23 cellular contexts compared by ENCODE assay signal in genomic region chr13:68081051-68081450, GRCh38.
"Had no signal": no experiment of that assay in that cellular context is flagged by ENCODE, and none has a peak within 500 bp of the region (broad histone marks: within the 10 kb centered on the region; RNA-seq: fewer than 3 reads in every experiment).

No MANE protein-coding gene starts in this region.

- H3K36me3 Mint-ChIP-seq: activated CD4-positive, alpha-beta memory T cell treated with anti-CD3 and anti-CD28 coated beads for 36 hours; activated naive CD4-positive, alpha-beta T cell treated with anti-CD3 and anti-CD28 coated beads, Interleukin-2, amount 10 ng/mL, durations not matched to agents 7 days and 5 days; naive thymus-derived CD8-positive, alpha-beta T cell; stimulated activated naive B cell treated with anti-CD40 and anti-IgM and Interleukin-4, amounts not matched to agents 10 μg/mL and 1 μg/mL and 100 μg/mL, for 72 hours had no signal

- H3K9me3 Mint-ChIP-seq: activated CD4-positive, alpha-beta memory T cell treated with anti-CD3 and anti-CD28 coated beads for 36 hours; activated naive CD4-positive, alpha-beta T cell treated with anti-CD3 and anti-CD28 coated beads, Interleukin-2, amount 10 ng/mL, durations not matched to agents 7 days and 5 days; stimulated activated naive B cell treated with anti-CD40 and anti-IgM and Interleukin-4, amounts not matched to agents 10 μg/mL and 1 μg/mL and 100 μg/mL, for 72 hours had no signal

- H3K4me3 Mint-ChIP-seq: activated CD4-positive, alpha-beta memory T cell treated with anti-CD3 and anti-CD28 coated beads for 36 hours; activated naive CD4-positive, alpha-beta T cell treated with anti-CD3 and anti-CD28 coated beads, Interleukin-2, amount 10 ng/mL, durations not matched to agents 7 days and 5 days; effector memory CD8-positive, alpha-beta T cell; naive thymus-derived CD8-positive, alpha-beta T cell; stimulated activated naive B cell treated with anti-CD40 and anti-IgM and Interleukin-4, amounts not matched to agents 10 μg/mL and 1 μg/mL and 100 μg/mL, for 72 hours had no signal

- H3K27ac Mint-ChIP-seq: activated CD4-positive, alpha-beta memory T cell treated with anti-CD3 and anti-CD28 coated beads for 36 hours; activated naive CD4-positive, alpha-beta T cell treated with anti-CD3 and anti-CD28 coated beads, Interleukin-2, amount 10 ng/mL, durations not matched to agents 7 days and 5 days; effector memory CD8-positive, alpha-beta T cell; naive thymus-derived CD8-positive, alpha-beta T cell; stimulated activated naive B cell treated with anti-CD40 and anti-IgM and Interleukin-4, amounts not matched to agents 10 μg/mL and 1 μg/mL and 100 μg/mL, for 72 hours had no signal

- H3K4me1 Mint-ChIP-seq: activated naive CD4-positive, alpha-beta T cell treated with anti-CD3 and anti-CD28 coated beads, Interleukin-2, amount 10 ng/mL, durations not matched to agents 7 days and 5 days; naive thymus-derived CD8-positive, alpha-beta T cell; stimulated activated naive B cell treated with anti-CD40 and anti-IgM and Interleukin-4, amounts not matched to agents 10 μg/mL and 1 μg/mL and 100 μg/mL, for 72 hours had no signal

- ATAC-seq: effector memory CD8-positive, alpha-beta T cell; esophagus mucosa; left lung; naive thymus-derived CD8-positive, alpha-beta T cell; sciatic nerve; stimulated activated naive B cell treated with anti-CD40 and anti-IgM and Interleukin-4, amounts not matched to agents 10 μg/mL and 1 μg/mL and 100 μg/mL, for 72 hours had no signal

- DNase-seq: activated CD4-positive, alpha-beta memory T cell treated with anti-CD3 and anti-CD28 coated beads for 36 hours; activated CD4-positive, alpha-beta T cell treated with anti-CD3 and anti-CD28 coated beads for 48 hours; activated effector memory CD4-positive, alpha-beta T cell treated with anti-CD3 and anti-CD28 coated beads, Interleukin-2, amount 50 U/mL, for 16 hours; activated naive CD4-positive, alpha-beta T cell treated with anti-CD3 and anti-CD28 coated beads, Interleukin-2, amount 10 ng/mL, durations not matched to agents 7 days and 5 days; activated T-cell treated with anti-CD3 and anti-CD28 coated beads, Interleukin-2, amount 50 U/mL, for 48 hours; amygdala; colonic mucosa; dorsolateral prefrontal cortex; effector memory CD8-positive, alpha-beta T cell; foreskin melanocyte; kidney glomerular epithelial cell; left lung; naive thymus-derived CD8-positive, alpha-beta T cell; stimulated activated CD4-positive, alpha-beta T cell treated with anti-CD3 and anti-CD28 coated beads, Interleukin-15, amount 100 ng/mL, for 24 hours; stimulated activated CD4-positive, alpha-beta T cell treated with anti-CD3 and anti-CD28 coated beads, Interleukin-2, amount 100 ng/mL, for 48 hours; stimulated activated CD8-positive, alpha-beta memory T cell treated with anti-CD3 and anti-CD28 coated beads, Interleukin-4, amount 100 ng/mL, for 48 hours; stimulated activated naive B cell treated with anti-CD40 and anti-IgM and Interleukin-4, amounts not matched to agents 10 μg/mL and 1 μg/mL and 100 μg/mL, for 72 hours; testis; trophoblast cell had no signal

- H3K4me3 ChIP-seq: colonic mucosa, dorsolateral prefrontal cortex, hepatocyte, left lung, smooth muscle cell, testis had no signal

- H3K27me3 Mint-ChIP-seq: activated CD4-positive, alpha-beta memory T cell treated with anti-CD3 and anti-CD28 coated beads for 36 hours; activated naive CD4-positive, alpha-beta T cell treated with anti-CD3 and anti-CD28 coated beads, Interleukin-2, amount 10 ng/mL, durations not matched to agents 7 days and 5 days; effector memory CD8-positive, alpha-beta T cell; naive thymus-derived CD8-positive, alpha-beta T cell; stimulated activated naive B cell treated with anti-CD40 and anti-IgM and Interleukin-4, amounts not matched to agents 10 μg/mL and 1 μg/mL and 100 μg/mL, for 72 hours had no signal
